35 cellular contexts compared by ENCODE assay signal in the genomic region with DNA sequence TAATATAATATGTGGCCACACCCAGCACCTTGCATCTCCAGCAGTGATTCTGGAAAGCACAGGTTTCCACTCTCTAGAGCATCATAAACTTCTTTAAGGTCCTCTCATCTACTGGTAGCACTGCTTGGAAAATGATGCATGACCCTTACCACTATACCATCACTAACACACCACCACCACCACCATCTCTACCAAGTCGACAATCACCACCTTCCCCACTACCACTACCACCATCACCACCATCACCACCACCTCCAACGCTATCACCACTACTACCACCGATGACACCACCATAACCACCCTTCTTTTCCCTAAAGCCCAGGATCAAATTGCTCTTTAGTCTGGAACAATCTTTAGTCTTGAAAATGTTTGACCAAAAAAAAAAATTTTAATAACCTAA.
DNase-seq lines count a peak whose midpoint lies in the region; ATAC-seq and TF ChIP-seq lines count a peak whose summit lies in the region.
"Had no signal": no experiment of that assay in that cellular context is flagged by ENCODE, and none has a peak within 500 bp of the region (broad histone marks: within the 10 kb centered on the region; RNA-seq: fewer than 3 reads in every experiment).

No MANE protein-coding gene starts in this region.

- no peak overlapping the region for H3K27ac ChIP-seq in IMR-90 (ENCODE audit: insufficient read depth, low read length)
- H3K27ac ChIP-seq in mesenchymal stem cell (ENCODE audit: low read length, poor library complexity, severe bottlenecking), result no peak overlapping the region
- H3K27ac ChIP-seq: 22Rv1; A549; BLaER1; BLaER1 treated with 17β-estradiol and CSF1 and Interleukin-3, amounts not matched to agents 10 nM and 100 nM; C4-2B had no signal

- H3K4me1 Mint-ChIP-seq in stimulated activated naive CD8-positive, alpha-beta T cell treated with anti-CD3 and anti-CD28 coated beads, Interleukin-15, amount 100 ng/mL, for 72 hours, result no peaks in the 10 kb centered on the region
- H3K4me1 Mint-ChIP-seq in stimulated activated memory B cell treated with anti-CD40 and anti-IgM and Interleukin-4, amounts not matched to agents 10 μg/mL and 1 μg/mL and 100 μg/mL, for 72 hours, result no peaks in the 10 kb centered on the region
- H3K4me1 Mint-ChIP-seq: B cell; CD14-positive monocyte; CD4-positive, alpha-beta memory T cell; CD4-positive, CD25-positive, alpha-beta regulatory T cell; CD8-positive, alpha-beta memory T cell had no signal

- H2BK12ac ChIP-seq in mesenchymal stem cell (ENCODE audit: low read length in 2 of 2), result no peak overlapping the region

- no peak overlapping the region for H3K56ac ChIP-seq in IMR-90 (ENCODE audit: extremely low read depth, insufficient read depth, low read length)

- no peak for DNase-seq in stimulated activated naive CD8-positive, alpha-beta T cell treated with anti-CD3 and anti-CD28 coated beads, Interleukin-15, amount 100 ng/mL, for 72 hours
- DNase-seq in stimulated activated naive CD8-positive, alpha-beta T cell treated with anti-CD3 and anti-CD28 coated beads, Interleukin-15, Interleukin-2, amounts not matched to agents 100 U/mL and 50 U/mL, for 24 hours, result no peak
- no peak for DNase-seq in IMR-90
- no peak for DNase-seq in mesenchymal stem cell
- DNase-seq in activated CD4-positive, alpha-beta T cell treated with anti-CD3 and anti-CD28 coated beads for 4 hours, result no peak
- no peak for DNase-seq in activated T-cell treated with anti-CD3 and anti-CD28 coated beads for 4 hours
- DNase-seq: 8988T; ACHN; AML-193; BE2C; C1 segment of cervical spinal cord; Caco-2; Calu3; CD4-positive, alpha-beta memory T cell; CD4-positive, alpha-beta T cell; CD4-positive, CD25-positive, alpha-beta regulatory T cell; CD8-positive, alpha-beta memory T cell; CD8-positive, alpha-beta T cell; COR-L47; DMS 273 treated with DMSO at 0.1 percent for 48 hours; DMS153; DMS53; DMS79; DMS79 treated with DMSO at 0.1 percent for 48 hours; DND-41; EL had no signal

- peak; percentile 39 for ATAC-seq in stimulated activated naive CD8-positive, alpha-beta T cell treated with anti-CD3 and anti-CD28 coated beads, Interleukin-15, amount 100 ng/mL, for 72 hours
- ATAC-seq in stimulated activated naive CD8-positive, alpha-beta T cell treated with anti-CD3 and anti-CD28 coated beads, Interleukin-15, Interleukin-2, amounts not matched to agents 100 U/mL and 50 U/mL, for 24 hours, result no peak
- ATAC-seq in IMR-90 (ENCODE audit: low read depth) (no peak), GM21447 (IDR thresholded peaks at IDR 0.05; ENCODE audit: unreplicated experiment) (no peak)
- ATAC-seq in stimulated activated memory B cell treated with anti-CD40 and anti-IgM and Interleukin-4, amounts not matched to agents 10 μg/mL and 1 μg/mL and 100 μg/mL, for 72 hours, result peak; percentile 50
- ATAC-seq: A549; CD8-positive, alpha-beta T cell had no signal

- H4K8ac ChIP-seq in IMR-90 (ENCODE audit: low read depth in 2 of 2, low read length in 2 of 2), result no peak overlapping the region
- H4K8ac ChIP-seq in mesenchymal stem cell (ENCODE audit: low read length), result no peak overlapping the region

- H3K14ac ChIP-seq in IMR-90 (replicated peaks; ENCODE audit: low read depth, low read length) (no peak overlapping the region), mesenchymal stem cell (ENCODE audit: low read length in 2 of 2) (peak overlapping the region in 1 of 2 experiments; percentile 65)

- H3K27ac Mint-ChIP-seq in stimulated activated naive CD8-positive, alpha-beta T cell treated with anti-CD3 and anti-CD28 coated beads, Interleukin-15, amount 100 ng/mL, for 72 hours, result no peak overlapping the region
- H3K27ac Mint-ChIP-seq in stimulated activated memory B cell treated with anti-CD40 and anti-IgM and Interleukin-4, amounts not matched to agents 10 μg/mL and 1 μg/mL and 100 μg/mL, for 72 hours, result no peak overlapping the region
- H3K27ac Mint-ChIP-seq: B cell; CD14-positive monocyte; CD4-positive, alpha-beta memory T cell; CD4-positive, alpha-beta T cell; CD4-positive, CD25-positive, alpha-beta regulatory T cell; CD8-positive, alpha-beta memory T cell; CD8-positive, alpha-beta T cell had no signal

- H3K27me3 ChIP-seq in IMR-90 (ENCODE audit: control insufficient read depth, insufficient read depth, low read length) (peaks cover 2% of the 10 kb centered on the region; the same call in 1 of the 2 replicates), mesenchymal stem cell (ENCODE audit: control insufficient read depth in 1 of 2, insufficient read depth in 1 of 2, low read length in 2 of 2) (no peaks in the 10 kb centered on the region)
- H3K27me3 ChIP-seq: BE2C; BLaER1; BLaER1 treated with 17β-estradiol and CSF1 and Interleukin-3, amounts not matched to agents 10 nM and 100 nM had no signal

- H3K4me2 ChIP-seq in IMR-90 (ENCODE audit: low read depth, low read length), result no peak overlapping the region
- H3K4me2 ChIP-seq in mesenchymal stem cell (ENCODE audit: low read length, poor library complexity, severe bottlenecking), result no peak overlapping the region
- H3K4me2 ChIP-seq: A549; BLaER1; BLaER1 treated with 17β-estradiol and CSF1 and Interleukin-3, amounts not matched to agents 10 nM and 100 nM had no signal

- H2BK15ac ChIP-seq in IMR-90 (ENCODE audit: low read depth, low read length) (no peak overlapping the region), mesenchymal stem cell (ENCODE audit: low read depth, poor library complexity, severe bottlenecking) (no peak overlapping the region)

- H4K5ac ChIP-seq in IMR-90 (ENCODE audit: low read depth, low read length), result no peak overlapping the region

- H3K9ac ChIP-seq in IMR-90 (ENCODE audit: low read depth, low read length), result no peak overlapping the region
- no peak overlapping the region for H3K9ac ChIP-seq in mesenchymal stem cell (ENCODE audit: low read length)
- H3K9ac ChIP-seq: BLaER1; BLaER1 treated with 17β-estradiol and CSF1 and Interleukin-3, amounts not matched to agents 10 nM and 100 nM had no signal

- 13% methylated on average over 1 of the region's 3 CpGs; no CpG with 5 or more reads in 1 of the 2 experiments for WGBS in IMR-90 (ENCODE audit: extremely low coverage in 2 of 2, insufficient read length in 1 of 2), 2 experiments
- WGBS in mesenchymal stem cell, result 82% methylated on average over 3 of the region's 3 CpGs

- no peak for TF ChIP-seq CTCF in IMR-90 (conservative IDR thresholded peaks at IDR 0.05; ENCODE audit: low read depth, low read length)

- H2AFZ ChIP-seq in IMR-90 (replicated peaks; ENCODE audit: low read length, poor library complexity) (peak overlapping the region; percentile 63), mesenchymal stem cell (ENCODE audit: low read depth, low read length) (peak overlapping the region; percentile 42)

- H4K91ac ChIP-seq in IMR-90 (ENCODE audit: insufficient read depth, low read depth, low read length), result no peak overlapping the region
- no peak overlapping the region for H4K91ac ChIP-seq in mesenchymal stem cell (ENCODE audit: low read length)

- no TSS peak for BruUV-seq in IMR-90 (replicated peaks; lab: Mats Ljungman, UMichigan)

- no peak overlapping the region for H3K4ac ChIP-seq in IMR-90 (ENCODE audit: low read depth, low read length)
- H3K4ac ChIP-seq in mesenchymal stem cell (ENCODE audit: low read depth in 1 of 2, low read length in 2 of 2), result no peak overlapping the region

- H3K27me3 Mint-ChIP-seq in stimulated activated naive CD8-positive, alpha-beta T cell treated with anti-CD3 and anti-CD28 coated beads, Interleukin-15, amount 100 ng/mL, for 72 hours, result no peaks in the 10 kb centered on the region
- no peaks in the 10 kb centered on the region for H3K27me3 Mint-ChIP-seq in stimulated activated memory B cell treated with anti-CD40 and anti-IgM and Interleukin-4, amounts not matched to agents 10 μg/mL and 1 μg/mL and 100 μg/mL, for 72 hours
- H3K27me3 Mint-ChIP-seq: B cell; CD4-positive, alpha-beta memory T cell; CD4-positive, alpha-beta T cell; CD4-positive, CD25-positive, alpha-beta regulatory T cell; CD8-positive, alpha-beta memory T cell had no signal

- H2BK120ac ChIP-seq in IMR-90 (ENCODE audit: low read depth, low read length) (no peak overlapping the region), mesenchymal stem cell (ENCODE audit: low read depth, low read length) (no peak overlapping the region)

- H4K20me1 ChIP-seq in IMR-90 (ENCODE audit: insufficient read depth, low read length), result no peaks in the 10 kb centered on the region
- H4K20me1 ChIP-seq: BLaER1; BLaER1 treated with 17β-estradiol and CSF1 and Interleukin-3, amounts not matched to agents 10 nM and 100 nM had no signal

- dilution Hi-C loops in IMR-90 (cut with HindIII; ENCODE audit: low sequenced_read_pairs, unreplicated experiment), result no loop called here

- no peak overlapping the region for H2BK20ac ChIP-seq in IMR-90 (ENCODE audit: low read depth, low read length)

- H3K4me3 ChIP-seq in IMR-90 (ENCODE audit: insufficient read depth, low read depth, low read length), result no peak overlapping the region
- H3K4me3 ChIP-seq in mesenchymal stem cell (ENCODE audit: insufficient read depth in 1 of 2, low read depth in 1 of 2, low read length in 2 of 2), result no peak overlapping the region
- H3K4me3 ChIP-seq: A549; BLaER1; BLaER1 treated with 17β-estradiol and CSF1 and Interleukin-3, amounts not matched to agents 10 nM and 100 nM had no signal

- TF ChIP-seq RAD21 in IMR-90 (IDR thresholded peaks at IDR 0.05; ENCODE audit: low read length), result no peak

- H3K4me3 Mint-ChIP-seq in stimulated activated naive CD8-positive, alpha-beta T cell treated with anti-CD3 and anti-CD28 coated beads, Interleukin-15, amount 100 ng/mL, for 72 hours, result no peak overlapping the region
- no peak overlapping the region for H3K4me3 Mint-ChIP-seq in stimulated activated memory B cell treated with anti-CD40 and anti-IgM and Interleukin-4, amounts not matched to agents 10 μg/mL and 1 μg/mL and 100 μg/mL, for 72 hours
- H3K4me3 Mint-ChIP-seq: B cell; CD14-positive monocyte; CD4-positive, alpha-beta memory T cell; CD4-positive, alpha-beta T cell; CD4-positive, CD25-positive, alpha-beta regulatory T cell; CD8-positive, alpha-beta memory T cell; CD8-positive, alpha-beta T cell had no signal

- no peaks in the 10 kb centered on the region for H3K9me1 ChIP-seq in IMR-90 (ENCODE audit: insufficient read depth, low read length)

- H2AK9ac ChIP-seq in IMR-90 (replicated peaks; ENCODE audit: low read depth, low read length, poor library complexity), result no peak overlapping the region

- peak overlapping the region; percentile 39; the same call in 1 of the 2 replicates for H2AK5ac ChIP-seq in IMR-90 (ENCODE audit: low read depth, low read length)
- no peak overlapping the region for H2AK5ac ChIP-seq in mesenchymal stem cell (ENCODE audit: low read length, severe bottlenecking)

- in situ Hi-C loops in IMR-90 (cut with MboI; ENCODE audit: low sequenced_read_pairs), result no loop called here

- H3K36me3 ChIP-seq in IMR-90 (ENCODE audit: control insufficient read depth, insufficient read depth, low read length) (no peaks in the 10 kb centered on the region), mesenchymal stem cell (ENCODE audit: control insufficient read depth in 1 of 2, insufficient read depth in 2 of 2, low read depth in 1 of 2, low read length in 2 of 2) (no peaks in the 10 kb centered on the region)
- H3K36me3 ChIP-seq: BE2C; BLaER1; BLaER1 treated with 17β-estradiol and CSF1 and Interleukin-3, amounts not matched to agents 10 nM and 100 nM had no signal

- H3K18ac ChIP-seq in IMR-90 (ENCODE audit: low read depth, low read length) (no peak overlapping the region), mesenchymal stem cell (ENCODE audit: low read depth in 1 of 2, low read length in 2 of 2) (no peak overlapping the region)

- POLR2A ChIA-PET in IMR-90 (lab: Charles Lee; ENCODE audit: unreplicated experiment), result no interaction called here

- TF ChIP-seq POLR2A in IMR-90 (IDR thresholded peaks at IDR 0.05; ENCODE audit: low read depth, low read length), result no peak

- no peaks in the 10 kb centered on the region for H3K4me1 ChIP-seq in IMR-90 (ENCODE audit: control insufficient read depth, insufficient read depth, low read length)
- no peaks in the 10 kb centered on the region for H3K4me1 ChIP-seq in mesenchymal stem cell (ENCODE audit: control insufficient read depth, insufficient read depth, low read depth, low read length)
- H3K4me1 ChIP-seq: A549; BE2C; BLaER1; BLaER1 treated with 17β-estradiol and CSF1 and Interleukin-3, amounts not matched to agents 10 nM and 100 nM; Caco-2 had no signal

- H3K23ac ChIP-seq in IMR-90 (ENCODE audit: low read depth, low read length) (no peak overlapping the region), mesenchymal stem cell (ENCODE audit: low read length in 2 of 2) (no peak overlapping the region)

- no peaks in the 10 kb centered on the region for H3K36me3 Mint-ChIP-seq in stimulated activated memory B cell treated with anti-CD40 and anti-IgM and Interleukin-4, amounts not matched to agents 10 μg/mL and 1 μg/mL and 100 μg/mL, for 72 hours
- H3K36me3 Mint-ChIP-seq: CD14-positive monocyte; CD4-positive, alpha-beta memory T cell; CD4-positive, CD25-positive, alpha-beta regulatory T cell; CD8-positive, alpha-beta memory T cell; CD8-positive, alpha-beta T cell had no signal

- intact Hi-C loops in IMR-90 (cut with micrococcal nuclease), result no loop called here

- no peaks in the 10 kb centered on the region for H3K9me3 ChIP-seq in IMR-90 (ENCODE audit: control insufficient read depth, insufficient read depth, low read length)
- no peaks in the 10 kb centered on the region for H3K9me3 ChIP-seq in mesenchymal stem cell (ENCODE audit: control insufficient read depth, low read length)
- H3K9me3 ChIP-seq: A549; BE2C; BLaER1; BLaER1 treated with 17β-estradiol and CSF1 and Interleukin-3, amounts not matched to agents 10 nM and 100 nM; Caco-2 had no signal

- H2BK5ac ChIP-seq in IMR-90 (ENCODE audit: low read depth, low read length, poor library complexity, severe bottlenecking), result no peak overlapping the region
- no peak overlapping the region for H2BK5ac ChIP-seq in mesenchymal stem cell (ENCODE audit: low read depth, low read length, poor library complexity, severe bottlenecking)

- no peaks in the 10 kb centered on the region for H3K79me1 ChIP-seq in IMR-90 (ENCODE audit: low read depth in 1 of 2, low read length in 2 of 2)
- H3K79me1 ChIP-seq in mesenchymal stem cell (replicated peaks; ENCODE audit: low read length, poor library complexity, severe bottlenecking), result no peaks in the 10 kb centered on the region

- H3K9me3 Mint-ChIP-seq in stimulated activated naive CD8-positive, alpha-beta T cell treated with anti-CD3 and anti-CD28 coated beads, Interleukin-15, amount 100 ng/mL, for 72 hours, result peaks cover 9 to 11% of the 10 kb centered on the region in 2 donors
- peaks cover 15% of the 10 kb centered on the region for H3K9me3 Mint-ChIP-seq in stimulated activated memory B cell treated with anti-CD40 and anti-IgM and Interleukin-4, amounts not matched to agents 10 μg/mL and 1 μg/mL and 100 μg/mL, for 72 hours

- CTCF ChIA-PET in IMR-90 (lab: Yijun Ruan, JAX), result no interaction called here

Comparison
In these comparisons a context has a peak if more than half of its experiments do, and no peak if none do; other contexts are left out.
1. ATAC-seq: peak in stimulated activated naive CD8-positive, alpha-beta T cell treated with anti-CD3 and anti-CD28 coated beads, Interleukin-15, amount 100 ng/mL, for 72 hours (single experiment) and stimulated activated memory B cell treated with anti-CD40 and anti-IgM and Interleukin-4, amounts not matched to agents 10 μg/mL and 1 μg/mL and 100 μg/mL, for 72 hours (single experiment); none in stimulated activated naive CD8-positive, alpha-beta T cell treated with anti-CD3 and anti-CD28 coated beads, Interleukin-15, Interleukin-2, amounts not matched to agents 100 U/mL and 50 U/mL, for 24 hours (single experiment), IMR-90 (single experiment) and GM21447 (single experiment).